ENCODE assay signal across 10 cellular contexts in genomic region chr15:41423979-41424659, GRCh38. TPM values are rescaled to one million over a fixed set of nuclear protein-coding genes. Genes with fewer than 3 reads are reported as not detected.
DNase-seq lines count a peak whose midpoint lies in the region; ATAC-seq and TF ChIP-seq lines count a peak whose summit lies in the region.
"Had no signal": no experiment of that assay in that cellular context is flagged by ENCODE, and none has a peak within 500 bp of the region (broad histone marks: within the 10 kb centered on the region; RNA-seq: fewer than 3 reads in every experiment).

No MANE protein-coding gene starts in this region.

- H3K4me1 Mint-ChIP-seq in activated T-cell treated with anti-CD3 and anti-CD28 coated beads, Interleukin-2, amount 50 U/mL, for 4 hours (ENCODE audit: low read depth), result peaks cover 28% of the 10 kb centered on the region
- H3K4me1 Mint-ChIP-seq in stimulated activated memory B cell treated with anti-CD40 and anti-IgM and Interleukin-4, amounts not matched to agents 10 μg/mL and 1 μg/mL and 100 μg/mL, for 72 hours, result peaks cover 32% of the 10 kb centered on the region

- peak overlapping the region; percentile 75 for H3K27ac ChIP-seq in MM.1S (ENCODE audit: low read length)
- H3K27ac ChIP-seq: sigmoid colon had no signal

- H3F3A ChIP-seq in MM.1S (ENCODE audit: insufficient read depth, low read length), result peaks cover 23% of the 10 kb centered on the region

- no peak overlapping the region for H2AFZ ChIP-seq in MM.1S (ENCODE audit: low read length)

- H3K36me3 ChIP-seq in MM.1S (replicated peaks; ENCODE audit: insufficient read depth, low read length), result no peaks in the 10 kb centered on the region
- H3K36me3 ChIP-seq: sigmoid colon had no signal

- peak overlapping the region; percentile 40 for H3K4me3 ChIP-seq in MM.1S (ENCODE audit: low read length)
- H3K4me3 ChIP-seq: sigmoid colon had no signal

- H3K4me2 ChIP-seq in MM.1S (ENCODE audit: low read depth, low read length), result peak overlapping the region; percentile 83

- H3K9me3 Mint-ChIP-seq in activated T-cell treated with anti-CD3 and anti-CD28 coated beads, Interleukin-2, amount 50 U/mL, for 4 hours, result no peaks in the 10 kb centered on the region
- H3K9me3 Mint-ChIP-seq in stimulated activated memory B cell treated with anti-CD40 and anti-IgM and Interleukin-4, amounts not matched to agents 10 μg/mL and 1 μg/mL and 100 μg/mL, for 72 hours, result no peaks in the 10 kb centered on the region

- H4K20me1 ChIP-seq in MM.1S (ENCODE audit: insufficient read depth, low read length), result peaks cover 4% of the 10 kb centered on the region; the same call in 1 of the 2 replicates

- H3K9me2 ChIP-seq in MM.1S (replicated peaks; ENCODE audit: insufficient read depth, low read length), result no peaks in the 10 kb centered on the region

- peaks cover 18% of the 10 kb centered on the region; the same call in 1 of the 2 replicates for H3K4me1 ChIP-seq in MM.1S (ENCODE audit: low read length)

- ATAC-seq in activated T-cell treated with anti-CD3 and anti-CD28 coated beads, Interleukin-2, amount 50 U/mL, for 4 hours, result peak; percentile 74 to 79
- ATAC-seq in HG02610 (IDR thresholded peaks at IDR 0.05; ENCODE audit: unreplicated experiment) (peak; percentile 90), HG02571 (IDR thresholded peaks at IDR 0.05; ENCODE audit: unreplicated experiment) (no peak)
- ATAC-seq in stimulated activated memory B cell treated with anti-CD40 and anti-IgM and Interleukin-4, amounts not matched to agents 10 μg/mL and 1 μg/mL and 100 μg/mL, for 72 hours, result peak; percentile 79

- H3K9ac ChIP-seq in MM.1S (ENCODE audit: low read length), result peak overlapping the region; percentile 29; the same call in 1 of the 2 replicates

- H3K36me3 Mint-ChIP-seq in activated T-cell treated with anti-CD3 and anti-CD28 coated beads, Interleukin-2, amount 50 U/mL, for 4 hours (ENCODE audit: insufficient read depth), result peaks cover 1% of the 10 kb centered on the region
- no peaks in the 10 kb centered on the region for H3K36me3 Mint-ChIP-seq in stimulated activated memory B cell treated with anti-CD40 and anti-IgM and Interleukin-4, amounts not matched to agents 10 μg/mL and 1 μg/mL and 100 μg/mL, for 72 hours

- no peak for TF ChIP-seq CTCF in MM.1S (IDR thresholded peaks at IDR 0.05; ENCODE audit: low read length)

- H3K4me3 Mint-ChIP-seq in activated T-cell treated with anti-CD3 and anti-CD28 coated beads, Interleukin-2, amount 50 U/mL, for 4 hours, result no peak overlapping the region
- H3K4me3 Mint-ChIP-seq in stimulated activated memory B cell treated with anti-CD40 and anti-IgM and Interleukin-4, amounts not matched to agents 10 μg/mL and 1 μg/mL and 100 μg/mL, for 72 hours, result peak overlapping the region; percentile 0

- peaks cover 92% of the 10 kb centered on the region for H3K79me2 ChIP-seq in MM.1S (ENCODE audit: low read length)

- no peaks in the 10 kb centered on the region for H3K9me3 ChIP-seq in MM.1S (replicated peaks; ENCODE audit: insufficient read depth, low read length)
- H3K9me3 ChIP-seq: sigmoid colon had no signal

- no peaks in the 10 kb centered on the region for H3K27me3 ChIP-seq in MM.1S (replicated peaks; ENCODE audit: insufficient read depth, low read length)
- H3K27me3 ChIP-seq: sigmoid colon had no signal

- H3K27me3 Mint-ChIP-seq in activated T-cell treated with anti-CD3 and anti-CD28 coated beads, Interleukin-2, amount 50 U/mL, for 4 hours (ENCODE audit: low read depth), result no peaks in the 10 kb centered on the region
- H3K27me3 Mint-ChIP-seq in stimulated activated memory B cell treated with anti-CD40 and anti-IgM and Interleukin-4, amounts not matched to agents 10 μg/mL and 1 μg/mL and 100 μg/mL, for 72 hours, result no peaks in the 10 kb centered on the region

- no peak for DNase-seq in activated T-cell treated with anti-CD3 and anti-CD28 coated beads, Interleukin-2, amount 50 U/mL, for 4 hours
- DNase-seq in activated T-cell treated with anti-CD3 and anti-CD28 coated beads for 4 hours, result no peak
- DNase-seq in MM.1S, result peak; percentile 81
- DNase-seq in NCI-H2171 (lab: John Stamatoyannopoulos, UW), result no peak
- no peak for DNase-seq in NOMO-1 (lab: John Stamatoyannopoulos, UW; ENCODE audit: unreplicated experiment in 2 of 2)
- DNase-seq: ACHN had no signal

- H3K27ac Mint-ChIP-seq in stimulated activated memory B cell treated with anti-CD40 and anti-IgM and Interleukin-4, amounts not matched to agents 10 μg/mL and 1 μg/mL and 100 μg/mL, for 72 hours, result peak overlapping the region; percentile 62

RNA-seq across cellular contexts. Expression of gene RTF1, which starts 7.2 kb away (rescaled TPM):
- 10 to 100 TPM; 28.6 to 38.3 (median 32.6) TPM for total RNA-seq in activated T-cell treated with anti-CD3 and anti-CD28 coated beads, Interleukin-2, amount 50 U/mL, for 4 hours

RNA-seq across cellular contexts. Expression of gene NDUFAF1, which starts 21.8 kb away (rescaled TPM):
- 10 to 100 TPM; 28.6 to 31.4 (median 29.3) TPM for total RNA-seq in activated T-cell treated with anti-CD3 and anti-CD28 coated beads, Interleukin-2, amount 50 U/mL, for 4 hours
